Comparison of ENCODE assay signal across 8 cellular contexts in the genomic region with DNA sequence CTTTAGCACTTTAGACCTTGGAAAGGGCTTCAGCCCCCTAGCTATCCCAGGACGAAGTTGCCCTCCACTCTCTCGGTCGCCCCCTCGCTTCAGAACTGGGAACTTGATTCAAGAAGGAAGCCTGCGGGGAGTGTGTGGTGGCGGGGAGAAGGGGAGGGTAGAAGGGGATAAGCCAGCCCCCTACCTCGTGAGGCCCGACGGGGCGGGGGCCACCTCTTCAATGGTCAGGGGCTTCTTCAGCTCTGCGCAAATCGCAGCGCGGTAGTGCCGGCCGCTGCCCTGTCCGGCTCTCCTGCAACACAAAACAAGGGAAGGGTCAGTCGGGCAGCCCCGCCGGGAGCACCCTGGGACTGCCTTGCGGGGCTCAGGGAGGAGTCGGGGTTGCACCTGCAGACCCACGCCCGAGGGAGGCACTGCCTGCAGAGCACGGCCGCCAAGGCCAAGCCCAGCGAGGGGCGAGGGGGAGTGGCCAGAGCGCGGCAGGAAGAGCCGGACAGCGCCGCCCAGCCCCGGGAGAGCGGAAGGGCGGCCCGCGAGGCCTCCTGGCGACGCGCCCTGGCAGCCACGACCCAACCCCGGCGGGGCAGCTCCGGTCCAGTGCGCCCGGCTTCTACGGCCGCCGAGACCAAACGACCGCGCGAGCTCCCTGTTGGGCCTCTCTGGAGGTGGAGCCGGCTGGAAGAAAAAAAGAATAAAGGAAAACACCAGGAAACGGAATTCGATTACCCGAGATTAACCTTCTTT. TPM values are rescaled to one million over a fixed set of nuclear protein-coding genes. Genes with fewer than 3 reads are reported as not detected.
DNase-seq lines count a peak whose midpoint lies in the region; ATAC-seq and TF ChIP-seq lines count a peak whose summit lies in the region.

No MANE protein-coding gene starts in this region.

- no peaks in the 10 kb centered on the region for H3K9me3 ChIP-seq in breast epithelium
- no peaks in the 10 kb centered on the region for H3K9me3 ChIP-seq in iPS-15b (ENCODE audit: control insufficient read depth, insufficient read depth, low read length)

- H3K9ac ChIP-seq in iPS-15b (ENCODE audit: low read depth, low read length) (no peak overlapping the region), rectal smooth muscle tissue (ENCODE audit: low read length) (peak overlapping the region; percentile 63)

- H3K4me3 ChIP-seq in breast epithelium (peak overlapping the region; percentile 70 to 91 (median 76)), iPS-15b (ENCODE audit: low read depth, low read length) (peak overlapping the region; percentile 63), rectal smooth muscle tissue (ENCODE audit: low read length) (peak overlapping the region; percentile 79)

- intact Hi-C loops in breast epithelium (cut with DNase I; ENCODE audit: low total_unique reads) = no loop called here

- TF ChIP-seq CTCF in breast epithelium (IDR thresholded peaks at IDR 0.05) = peak in 2 of 3 donors; percentile 23 to 35

- peak; percentile 24; the same call in 1 of the 2 replicates for TF ChIP-seq RAD21 in Ishikawa (IDR thresholded peaks at IDR 0.05; ENCODE audit: low read depth)

- ATAC-seq in HG02840 (IDR thresholded peaks at IDR 0.05; ENCODE audit: low FRiP score, unreplicated experiment) (no peak), HG03457 (IDR thresholded peaks at IDR 0.05; ENCODE audit: unreplicated experiment) (no peak)

- TF ChIP-seq POLR2A in breast epithelium (IDR thresholded peaks at IDR 0.05) = no peak

- DNase-seq in C1 segment of cervical spinal cord (lab: John Stamatoyannopoulos, UW) (peak in 12 of 14 donors; percentile 36 to 85 (median 60)), breast epithelium (ENCODE audit: low spot score in 2 of 2) (peak; percentile 58 to 84), COR-L47 (lab: John Stamatoyannopoulos, UW) (no peak)

- H3K4me1 ChIP-seq in breast epithelium (no peaks in the 10 kb centered on the region), iPS-15b (ENCODE audit: control insufficient read depth, insufficient read depth, low read length) (no peaks in the 10 kb centered on the region), rectal smooth muscle tissue (ENCODE audit: control insufficient read depth, insufficient read depth, low read length) (no peaks in the 10 kb centered on the region)

- H3K27me3 ChIP-seq in breast epithelium (no peaks in the 10 kb centered on the region), iPS-15b (ENCODE audit: control insufficient read depth, insufficient read depth, low read length) (no peaks in the 10 kb centered on the region), rectal smooth muscle tissue (ENCODE audit: control insufficient read depth, insufficient read depth, low read length) (no peaks in the 10 kb centered on the region)

- H3K27ac ChIP-seq in breast epithelium = peak overlapping the region; percentile 80 to 87
- H3K27ac ChIP-seq in rectal smooth muscle tissue (ENCODE audit: low read depth, low read length) = peak overlapping the region; percentile 47

- H3K36me3 ChIP-seq in breast epithelium (no peaks in the 10 kb centered on the region), iPS-15b (ENCODE audit: control insufficient read depth, insufficient read depth, low read length) (no peaks in the 10 kb centered on the region), rectal smooth muscle tissue (ENCODE audit: control insufficient read depth, insufficient read depth, low read length) (no peaks in the 10 kb centered on the region)

- peak; percentile 70 for TF ChIP-seq EP300 in Ishikawa (IDR thresholded peaks at IDR 0.05; ENCODE audit: borderline replicate concordance)

TF ChIP-seq in Ishikawa, 13 proteins besides CTCF, POLR2A, EP300 and RAD21:
- TF ChIP-seq TCF12 (IDR thresholded peaks at IDR 0.05; ENCODE audit: low read depth) (peak; percentile 71; the same call in 1 of the 2 replicates), TAF1 (IDR thresholded peaks at IDR 0.05; ENCODE audit: low read depth) (peak; percentile 45), ZBTB7A (IDR thresholded peaks at IDR 0.05; ENCODE audit: low read depth) (peak; percentile 75; the same call in 1 of the 2 replicates), NFIC (IDR thresholded peaks at IDR 0.05) (peak; percentile 84), CREB1 (IDR thresholded peaks at IDR 0.05; ENCODE audit: low read depth) (no peak), TEAD4 (IDR thresholded peaks at IDR 0.05) (no peak; the same call in 1 of the 2 replicates), FOXM1 (IDR thresholded peaks at IDR 0.05; ENCODE audit: borderline replicate concordance, low read depth) (no peak), CEBPB (IDR thresholded peaks at IDR 0.05) (no peak), YY1 (IDR thresholded peaks at IDR 0.05; ENCODE audit: low read depth) (no peak)
- TF ChIP-seq, protein P1, sequence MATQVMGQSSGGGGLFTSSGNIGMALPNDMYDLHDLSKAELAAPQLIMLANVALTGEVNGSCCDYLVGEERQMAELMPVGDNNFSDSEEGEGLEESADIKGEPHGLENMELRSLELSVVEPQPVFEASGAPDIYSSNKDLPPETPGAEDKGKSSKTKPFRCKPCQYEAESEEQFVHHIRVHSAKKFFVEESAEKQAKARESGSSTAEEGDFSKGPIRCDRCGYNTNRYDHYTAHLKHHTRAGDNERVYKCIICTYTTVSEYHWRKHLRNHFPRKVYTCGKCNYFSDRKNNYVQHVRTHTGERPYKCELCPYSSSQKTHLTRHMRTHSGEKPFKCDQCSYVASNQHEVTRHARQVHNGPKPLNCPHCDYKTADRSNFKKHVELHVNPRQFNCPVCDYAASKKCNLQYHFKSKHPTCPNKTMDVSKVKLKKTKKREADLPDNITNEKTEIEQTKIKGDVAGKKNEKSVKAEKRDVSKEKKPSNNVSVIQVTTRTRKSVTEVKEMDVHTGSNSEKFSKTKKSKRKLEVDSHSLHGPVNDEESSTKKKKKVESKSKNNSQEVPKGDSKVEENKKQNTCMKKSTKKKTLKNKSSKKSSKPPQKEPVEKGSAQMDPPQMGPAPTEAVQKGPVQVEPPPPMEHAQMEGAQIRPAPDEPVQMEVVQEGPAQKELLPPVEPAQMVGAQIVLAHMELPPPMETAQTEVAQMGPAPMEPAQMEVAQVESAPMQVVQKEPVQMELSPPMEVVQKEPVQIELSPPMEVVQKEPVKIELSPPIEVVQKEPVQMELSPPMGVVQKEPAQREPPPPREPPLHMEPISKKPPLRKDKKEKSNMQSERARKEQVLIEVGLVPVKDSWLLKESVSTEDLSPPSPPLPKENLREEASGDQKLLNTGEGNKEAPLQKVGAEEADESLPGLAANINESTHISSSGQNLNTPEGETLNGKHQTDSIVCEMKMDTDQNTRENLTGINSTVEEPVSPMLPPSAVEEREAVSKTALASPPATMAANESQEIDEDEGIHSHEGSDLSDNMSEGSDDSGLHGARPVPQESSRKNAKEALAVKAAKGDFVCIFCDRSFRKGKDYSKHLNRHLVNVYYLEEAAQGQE (IDR thresholded peaks at IDR 0.05; ENCODE audit: low read depth) = 0 out of 2 replicates have a peak, but pooled peaks have one; percentile 32
- TF ChIP-seq, protein P2, sequence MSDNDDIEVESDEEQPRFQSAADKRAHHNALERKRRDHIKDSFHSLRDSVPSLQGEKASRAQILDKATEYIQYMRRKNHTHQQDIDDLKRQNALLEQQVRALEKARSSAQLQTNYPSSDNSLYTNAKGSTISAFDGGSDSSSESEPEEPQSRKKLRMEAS (IDR thresholded peaks at IDR 0.05) = peak; percentile 63
- TF ChIP-seq, protein P3, sequence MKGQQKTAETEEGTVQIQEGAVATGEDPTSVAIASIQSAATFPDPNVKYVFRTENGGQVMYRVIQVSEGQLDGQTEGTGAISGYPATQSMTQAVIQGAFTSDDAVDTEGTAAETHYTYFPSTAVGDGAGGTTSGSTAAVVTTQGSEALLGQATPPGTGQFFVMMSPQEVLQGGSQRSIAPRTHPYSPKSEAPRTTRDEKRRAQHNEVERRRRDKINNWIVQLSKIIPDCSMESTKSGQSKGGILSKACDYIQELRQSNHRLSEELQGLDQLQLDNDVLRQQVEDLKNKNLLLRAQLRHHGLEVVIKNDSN (IDR thresholded peaks at IDR 0.05) = peak; percentile 23; the same call in 1 of the 2 replicates

RNA-seq across cellular contexts. Expression of a gene that starts 56.2 kb away (rescaled TPM):
- 10 to 100 TPM; 28.5 to 41.0 (median 40.5) TPM for total RNA-seq in breast epithelium
